ENCODE assay signal across 26 cellular contexts in genomic region chr19:5743640-5744039, GRCh38. TPM values are rescaled to one million over a fixed set of nuclear protein-coding genes. Genes with fewer than 3 reads are reported as not detected.
"Had no signal": no experiment of that assay in that cellular context is flagged by ENCODE, and none has a peak within 500 bp of the region (broad histone marks: within the 10 kb centered on the region; RNA-seq: fewer than 3 reads in every experiment).

No MANE protein-coding gene starts in this region.

- H3K27ac Mint-ChIP-seq: activated naive CD8-positive, alpha-beta T cell treated with anti-CD3 and anti-CD28 coated beads for 36 hours; effector memory CD8-positive, alpha-beta T cell; mesothelial cell of epicardium; nephron had no signal

- H3K36me3 Mint-ChIP-seq: activated naive CD8-positive, alpha-beta T cell treated with anti-CD3 and anti-CD28 coated beads for 36 hours; mesothelial cell of epicardium had no signal

- H3K9me3 ChIP-seq: body of pancreas, esophagus squamous epithelium, lower lobe of right lung, thyroid gland had no signal

- H3K9me3 Mint-ChIP-seq: activated naive CD8-positive, alpha-beta T cell treated with anti-CD3 and anti-CD28 coated beads for 36 hours; effector memory CD8-positive, alpha-beta T cell; mesothelial cell of epicardium; nephron had no signal

- H3K4me3 Mint-ChIP-seq: activated naive CD8-positive, alpha-beta T cell treated with anti-CD3 and anti-CD28 coated beads for 36 hours; effector memory CD8-positive, alpha-beta T cell; mesothelial cell of epicardium; nephron had no signal

- H3K4me1 ChIP-seq: body of pancreas, esophagus squamous epithelium, lower lobe of right lung, thyroid gland had no signal

- H3K27ac ChIP-seq: body of pancreas, esophagus squamous epithelium, lower lobe of right lung, thyroid gland, WERI-Rb-1 had no signal

- H3K27me3 Mint-ChIP-seq: activated naive CD8-positive, alpha-beta T cell treated with anti-CD3 and anti-CD28 coated beads for 36 hours had no signal

- H3K36me3 ChIP-seq: esophagus squamous epithelium, lower lobe of right lung, thyroid gland, WERI-Rb-1 had no signal

- H3K4me3 ChIP-seq: body of pancreas, esophagus squamous epithelium, lower lobe of right lung, thyroid gland had no signal

- DNase-seq: activated CD4-positive, alpha-beta T cell treated with anti-CD3 and anti-CD28 coated beads, Interleukin-2, amount 50 U/mL, for 48 hours; activated gamma-delta T cell treated with Interleukin-2 at 50 U/mL for 16 hours; activated naive CD8-positive, alpha-beta T cell treated with anti-CD3 and anti-CD28 coated beads for 36 hours; amygdala; body of pancreas; effector memory CD8-positive, alpha-beta T cell; esophagus squamous epithelium; foreskin melanocyte; glutamatergic neuron; hypothalamus; lower lobe of right lung; nucleus accumbens; posterior cingulate gyrus; retina; stimulated activated CD4-positive, alpha-beta T cell treated with anti-CD3 and anti-CD28 coated beads, Interleukin-12 subunit alpha, Interleukin-12 subunit beta, amount 100 ng/mL, for 4 hours; stimulated activated CD4-positive, alpha-beta T cell treated with anti-CD3 and anti-CD28 coated beads, Interleukin-2, amount 100 ng/mL, for 24 hours; stimulated activated naive CD4-positive, alpha-beta T cell treated with Interleukin-2 at 50 U/mL for 16 hours; T-helper 2 cell; thyroid gland; WERI-Rb-1 had no signal

- H3K4me1 Mint-ChIP-seq: activated naive CD8-positive, alpha-beta T cell treated with anti-CD3 and anti-CD28 coated beads for 36 hours; mesothelial cell of epicardium; nephron had no signal

- H3K27me3 ChIP-seq: body of pancreas, thyroid gland had no signal

RNA-seq across cellular contexts. Expression of gene CATSPERD, which starts 23.2 kb away (rescaled TPM):
- total RNA-seq: activated naive CD8-positive, alpha-beta T cell treated with anti-CD3 and anti-CD28 coated beads for 36 hours; body of pancreas; cardiac septum; dermis microvascular lymphatic vessel endothelial cell; mesothelial cell of epicardium; subcutaneous adipose tissue; thyroid gland had no signal
- polyA plus RNA-seq: keratinocyte had no signal
